14 cellular contexts compared by ENCODE assay signal in the genomic region with DNA sequence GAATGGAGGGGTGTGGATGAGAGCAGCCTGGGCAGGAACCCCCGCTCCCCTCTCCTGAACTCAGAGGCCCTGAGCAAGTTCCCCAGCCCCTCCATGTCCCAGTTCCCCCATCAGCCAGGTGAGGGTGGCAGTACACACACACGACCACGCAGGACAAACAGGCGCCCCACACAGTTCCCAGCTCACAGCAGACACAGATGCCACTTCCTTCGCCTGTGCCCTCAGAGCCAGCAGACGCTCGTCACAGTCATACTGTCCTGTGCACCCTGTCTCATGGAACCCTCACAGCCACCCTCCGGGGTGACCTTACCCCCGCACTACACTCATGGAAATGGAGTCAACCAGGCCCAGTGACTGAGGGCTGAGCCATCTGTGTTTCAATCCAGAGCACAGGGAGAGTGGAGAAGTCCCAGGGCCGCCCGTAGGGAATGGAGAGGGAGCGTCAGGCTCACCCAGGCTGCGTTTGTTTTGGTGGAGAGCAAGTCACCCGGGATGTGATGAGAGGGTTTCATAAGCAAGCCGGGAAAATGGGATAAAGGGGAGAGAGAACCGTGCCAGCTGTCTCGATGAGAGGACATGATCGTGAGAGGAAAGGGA. TPM values are rescaled to one million over a fixed set of nuclear protein-coding genes. Genes with fewer than 3 reads are reported as not detected.
DNase-seq lines count a peak whose midpoint lies in the region; ATAC-seq and TF ChIP-seq lines count a peak whose summit lies in the region.
"Had no signal": no experiment of that assay in that cellular context is flagged by ENCODE, and none has a peak within 500 bp of the region (broad histone marks: within the 10 kb centered on the region; RNA-seq: fewer than 3 reads in every experiment).

No MANE protein-coding gene starts in this region.

- no peaks in the 10 kb centered on the region for H3K9me3 Mint-ChIP-seq in activated B cell treated with CpG ODN at 0.5 μM for 24 hours
- H3K9me3 Mint-ChIP-seq: stimulated activated naive CD8-positive, alpha-beta T cell treated with anti-CD3 and anti-CD28 coated beads, Interleukin-15, Interleukin-2, amounts not matched to agents 100 ng/mL and 50 ng/mL, for 24 hours had no signal

- H2BK120ac ChIP-seq in neuronal stem cell (ENCODE audit: low read depth, low read length), result no peak overlapping the region

- H4K8ac ChIP-seq in neuronal stem cell (ENCODE audit: low read depth, low read length), result no peak overlapping the region

- DNase-seq in DND-41 (no peak), activated B cell treated with CpG ODN at 0.5 μM for 24 hours (no peak), left cardiac atrium (no peak), neuronal stem cell (ENCODE audit: low spot score) (no peak), NCI-H1930 (lab: John Stamatoyannopoulos, UW) (no peak), MV-4-11 (lab: John Stamatoyannopoulos, UW) (no peak), superior temporal gyrus (ENCODE audit: extremely low spot score) (no peak), NAMALWA (ENCODE audit: low spot score) (no peak)
- DNase-seq: amygdala; effector CD8-positive, alpha-beta T cell; GF-D8; T-helper 2 cell had no signal

- no peak overlapping the region for H3K4me3 Mint-ChIP-seq in activated B cell treated with CpG ODN at 0.5 μM for 24 hours
- H3K4me3 Mint-ChIP-seq: stimulated activated naive CD8-positive, alpha-beta T cell treated with anti-CD3 and anti-CD28 coated beads, Interleukin-15, Interleukin-2, amounts not matched to agents 100 ng/mL and 50 ng/mL, for 24 hours had no signal

- H2BK5ac ChIP-seq in neuronal stem cell (ENCODE audit: low read length), result no peak overlapping the region

- peak overlapping the region; percentile 34 for H3K23ac ChIP-seq in neuronal stem cell (ENCODE audit: low read depth, low read length, poor library complexity)

- POLR2A ChIA-PET in activated B cell treated with CpG ODN at 0.5 μM for 24 hours (lab: Charles Lee), result interaction anchor here (0.8 kb wide), 1 partner anchor 154 kb away, joined by 3 read pairs; no protein-coding TSS in a partner anchor

- H3K4me3 ChIP-seq in DND-41 (ENCODE audit: low read depth in 1 of 2, low read length in 2 of 2) (no peak overlapping the region), neuronal stem cell (ENCODE audit: low read length in 2 of 2) (no peak overlapping the region)
- H3K4me3 ChIP-seq: lung had no signal

- no peak overlapping the region for H2BK15ac ChIP-seq in neuronal stem cell (ENCODE audit: low read length)

- H3K36me3 ChIP-seq in DND-41 (ENCODE audit: insufficient read depth, low read length), result peaks cover 67% of the 10 kb centered on the region
- H3K36me3 ChIP-seq in neuronal stem cell (replicated peaks in 1 of 2; ENCODE audit: control insufficient read depth in 2 of 2, insufficient read depth in 2 of 2, low read length in 2 of 2), result peaks cover 10 to 60% of the 10 kb centered on the region in 2 donors

- peak overlapping the region; percentile 41 for H3K27ac Mint-ChIP-seq in activated B cell treated with CpG ODN at 0.5 μM for 24 hours

- intact Hi-C loops in activated B cell treated with CpG ODN at 0.5 μM for 24 hours (cut with micrococcal nuclease) (no loop called here), left cardiac atrium (cut with DNase I) (no loop called here)

- no peak overlapping the region for H3K14ac ChIP-seq in neuronal stem cell (ENCODE audit: low read length)

- ATAC-seq in DND-41 (ENCODE audit: insufficient read depth, low read depth) (0 out of 3 replicates have a peak, but pooled peaks have one; percentile 29), activated B cell treated with CpG ODN at 0.5 μM for 24 hours (ENCODE audit: low read depth) (no peak), left cardiac atrium (peak; percentile 13 to 73)

- no peak overlapping the region for H3K4ac ChIP-seq in neuronal stem cell (ENCODE audit: low read length)

- no CpG with 5 or more reads among the region's 18 CpGs for WGBS in neuronal stem cell (ENCODE audit: extremely low coverage in 2 of 2, insufficient read length in 2 of 2, insufficient replicate concordance in 1 of 2), 2 donors

- no peaks in the 10 kb centered on the region for H3K79me2 ChIP-seq in DND-41 (ENCODE audit: insufficient read depth, low read length)

- H3K9me3 ChIP-seq in DND-41 (ENCODE audit: insufficient read depth, low read length, severe bottlenecking), result no peaks in the 10 kb centered on the region
- no peaks in the 10 kb centered on the region for H3K9me3 ChIP-seq in neuronal stem cell (replicated peaks in 1 of 2; ENCODE audit: control insufficient read depth in 2 of 2, insufficient read depth in 1 of 2, low read depth in 1 of 2, low read length in 2 of 2)

- no peak overlapping the region for H2AK5ac ChIP-seq in neuronal stem cell (ENCODE audit: low read depth, low read length)

- H3K4me1 ChIP-seq in DND-41 (ENCODE audit: insufficient read depth, low read length), result no peaks in the 10 kb centered on the region
- H3K4me1 ChIP-seq in neuronal stem cell (ENCODE audit: control insufficient read depth in 2 of 2, insufficient read depth in 1 of 2, low read depth in 1 of 2, low read length in 2 of 2), result peaks cover 0 to 13% of the 10 kb centered on the region in 2 donors

- no peaks in the 10 kb centered on the region for H3K79me1 ChIP-seq in neuronal stem cell (ENCODE audit: low read depth, low read length)

- H3K9ac ChIP-seq in DND-41 (ENCODE audit: low read depth, low read length), result no peak overlapping the region
- H3K9ac ChIP-seq in neuronal stem cell (ENCODE audit: low read depth, low read length, poor library complexity), result peak overlapping the region; percentile 61

- H4K91ac ChIP-seq in neuronal stem cell (ENCODE audit: low read depth, low read length, poor library complexity), result no peak overlapping the region

- no peak for TF ChIP-seq CTCF in DND-41 (IDR thresholded peaks at IDR 0.05; ENCODE audit: borderline replicate concordance, extremely low read depth, low read length, poor library complexity, severe bottlenecking)
- TF ChIP-seq CTCF in activated B cell treated with CpG ODN at 0.5 μM for 24 hours (IDR thresholded peaks at IDR 0.05), result no peak

- H3K4me2 ChIP-seq in DND-41 (ENCODE audit: insufficient read depth, low read length) (no peak overlapping the region), neuronal stem cell (ENCODE audit: insufficient read depth, low read length, poor library complexity, severe bottlenecking) (no peak overlapping the region)

- H2AFZ ChIP-seq in DND-41 (ENCODE audit: low read depth, low read length) (no peak overlapping the region), neuronal stem cell (ENCODE audit: low read length) (no peak overlapping the region)

- peaks cover 6% of the 10 kb centered on the region for H3K4me1 Mint-ChIP-seq in activated B cell treated with CpG ODN at 0.5 μM for 24 hours

- CTCF ChIA-PET in activated B cell treated with CpG ODN at 0.5 μM for 24 hours (lab: Charles Lee), result interaction anchor here (1.1 kb wide), 1 partner anchor 73 kb away, joined by 3 read pairs; no protein-coding TSS in a partner anchor

- no peak overlapping the region for H3K27ac ChIP-seq in DND-41 (ENCODE audit: low read length)
- H3K27ac ChIP-seq in neuronal stem cell (replicated peaks; ENCODE audit: low read length), result no peak overlapping the region

- H3K18ac ChIP-seq in neuronal stem cell (ENCODE audit: low read length), result peak overlapping the region; percentile 36

- no peak overlapping the region for H2BK12ac ChIP-seq in neuronal stem cell (ENCODE audit: low read length)

- H4K20me1 ChIP-seq in DND-41 (ENCODE audit: insufficient read depth, low read length), result 0 out of 2 replicates have a peak, but pooled peaks cover 9% of the 10 kb centered on the region

- H3K36me3 Mint-ChIP-seq in activated B cell treated with CpG ODN at 0.5 μM for 24 hours (ENCODE audit: low read depth), result peaks cover 83% of the 10 kb centered on the region

- no peaks in the 10 kb centered on the region for H3K27me3 ChIP-seq in DND-41 (ENCODE audit: insufficient read depth, low read length, poor library complexity)
- no peaks in the 10 kb centered on the region for H3K27me3 ChIP-seq in neuronal stem cell (ENCODE audit: control insufficient read depth in 3 of 3, insufficient read depth in 3 of 3, low read depth in 1 of 3, low read length in 3 of 3)

- no peaks in the 10 kb centered on the region for H3K27me3 Mint-ChIP-seq in activated B cell treated with CpG ODN at 0.5 μM for 24 hours
- H3K27me3 Mint-ChIP-seq: stimulated activated naive CD8-positive, alpha-beta T cell treated with anti-CD3 and anti-CD28 coated beads, Interleukin-15, Interleukin-2, amounts not matched to agents 100 ng/mL and 50 ng/mL, for 24 hours had no signal

RNA-seq across cellular contexts. Expression of gene DYNC1H1, which starts 47.5 kb away (rescaled TPM):
- 208 and 236 TPM in 2 replicates for total RNA-seq in activated B cell treated with CpG ODN at 0.5 μM for 24 hours
- total RNA-seq in left cardiac atrium, result 100 to 1,000 TPM; 298 to 361 TPM
- polyA plus RNA-seq in neuronal stem cell (2013, experiment 1 of 2), result 54.3 TPM
- polyA plus RNA-seq in neuronal stem cell (2013, experiment 2 of 2), result 50.1 TPM
